Comparison of ENCODE assay signal across 18 cellular contexts in the genomic region with DNA sequence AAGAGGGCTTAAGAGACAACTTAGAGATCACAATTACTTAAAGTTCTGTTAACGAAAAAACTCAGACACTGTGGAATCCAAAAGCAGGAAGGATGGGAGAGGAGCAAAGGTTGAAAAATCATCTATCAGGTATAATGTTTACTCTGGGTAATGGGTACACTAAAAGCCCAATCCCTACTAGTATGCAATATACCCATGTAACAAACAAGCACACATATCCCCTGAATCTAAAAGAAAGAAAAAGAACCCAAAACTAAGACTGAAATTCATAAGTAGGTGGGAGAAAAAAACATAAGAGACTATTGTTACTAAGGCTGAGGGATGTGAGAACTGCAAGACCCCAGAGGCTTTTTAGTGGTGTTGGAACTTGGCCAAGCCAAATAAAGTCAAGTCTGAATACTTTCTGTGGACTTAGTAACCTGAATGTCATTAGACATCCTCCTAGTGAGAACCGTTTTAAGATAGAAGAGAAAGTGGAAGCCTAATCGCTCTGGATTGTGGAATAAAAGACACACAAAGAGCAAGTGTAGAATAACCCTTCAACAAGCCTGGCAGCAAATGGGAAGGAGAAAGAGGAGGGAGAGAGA.
"Had no signal": no experiment of that assay in that cellular context is flagged by ENCODE, and none has a peak within 500 bp of the region (broad histone marks: within the 10 kb centered on the region; RNA-seq: fewer than 3 reads in every experiment).

No MANE protein-coding gene starts in this region.

- H3K4me1 ChIP-seq: esophagus squamous epithelium, uterus had no signal

- ATAC-seq: activated T-cell treated with anti-CD3 and anti-CD28 coated beads, Interleukin-2, amount 50 U/mL, for 72 hours; mucosa of descending colon; stimulated activated naive CD8-positive, alpha-beta T cell treated with anti-CD3 and anti-CD28 coated beads, Interleukin-15, Interleukin-2, amounts not matched to agents 100 U/mL and 50 U/mL, for 24 hours had no signal

- H3K36me3 ChIP-seq: esophagus squamous epithelium, tibial nerve, uterus had no signal

- H3K27me3 ChIP-seq: esophagus squamous epithelium, tibial nerve, uterus had no signal

- H3K9me3 ChIP-seq: esophagus squamous epithelium, mucosa of descending colon, tibial nerve, uterus had no signal

- H3K27ac ChIP-seq: esophagus squamous epithelium, tibial nerve, uterus, VCaP had no signal

- DNase-seq: activated CD4-positive, CD25-positive, alpha-beta regulatory T cell treated with anti-CD3 and anti-CD28 coated beads, Interleukin-2, amount 50 U/mL, for 72 hours; activated CD8-positive, alpha-beta memory T cell treated with anti-CD3 and anti-CD28 coated beads for 24 hours; activated CD8-positive, alpha-beta memory T cell treated with anti-CD3 and anti-CD28 coated beads, Interleukin-2, amount 50 U/mL, for 48 hours; activated effector memory CD4-positive, alpha-beta T cell treated with anti-CD3 and anti-CD28 coated beads, Interleukin-2, amount 50 U/mL, for 16 hours; activated naive CD4-positive, alpha-beta T cell treated with anti-CD3 and anti-CD28 coated beads, Interleukin-2, amount 50 U/mL, for 16 hours; activated T-cell treated with anti-CD3 and anti-CD28 coated beads, Interleukin-2, amount 50 U/mL, for 72 hours; aorta; effector CD8-positive, alpha-beta T cell; esophagus squamous epithelium; mesenchymal stem cell; mucosa of descending colon; naive B cell; retina; stimulated activated naive CD8-positive, alpha-beta T cell treated with anti-CD3 and anti-CD28 coated beads, Interleukin-15, Interleukin-2, amounts not matched to agents 100 U/mL and 50 U/mL, for 24 hours; substantia nigra; uterus had no signal

- H3K4me3 ChIP-seq: esophagus squamous epithelium, mucosa of descending colon, tibial nerve, uterus had no signal
